ENCODE assay signal across 29 cellular contexts in the genomic region with DNA sequence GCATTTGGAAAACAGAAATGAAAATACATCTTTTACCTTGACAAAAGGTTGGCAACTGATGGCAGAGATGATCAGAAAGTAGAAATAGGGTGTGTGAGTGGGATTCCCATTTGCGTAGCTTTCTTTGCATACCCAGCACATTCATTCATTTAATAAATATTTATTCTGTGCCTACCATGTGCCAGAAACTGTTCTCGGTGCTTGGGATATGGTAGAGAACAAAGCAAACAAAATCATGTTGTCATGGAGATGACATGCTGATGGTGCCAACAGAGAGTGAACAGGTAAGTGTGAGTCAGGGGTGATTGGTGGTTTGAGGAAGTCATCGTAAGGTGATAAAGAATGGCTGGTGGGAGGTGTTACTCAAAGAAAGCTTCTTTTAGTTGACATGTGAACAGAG. TPM values are rescaled to one million over a fixed set of nuclear protein-coding genes. Genes with fewer than 3 reads are reported as not detected.
DNase-seq lines count a peak whose midpoint lies in the region; ATAC-seq, FAIRE-seq and TF ChIP-seq lines count a peak whose summit lies in the region.
"Had no signal": no experiment of that assay in that cellular context is flagged by ENCODE, and none has a peak within 500 bp of the region (broad histone marks: within the 10 kb centered on the region; RNA-seq: fewer than 3 reads in every experiment).

No MANE protein-coding gene starts in this region.

- H3K27me3 ChIP-seq in mammary epithelial cell (ENCODE audit: insufficient read depth, low read length) (no peaks in the 10 kb centered on the region), tibial artery (no peaks in the 10 kb centered on the region)
- H3K27me3 ChIP-seq: brain microvascular endothelial cell, neutrophil had no signal

- CTCF ChIA-PET in mammary epithelial cell (lab: Charles Lee; ENCODE audit: low non-redundant PET) = no interaction called here

- H4K20me1 ChIP-seq in mammary epithelial cell (ENCODE audit: insufficient read depth, low read length) = no peaks in the 10 kb centered on the region

- peak; percentile 99 for FAIRE-seq in islet of Langerhans (lab: Jason Lieb, UNC)
- FAIRE-seq: endothelial cell of umbilical vein had no signal

- no peaks in the 10 kb centered on the region for H3K4me1 ChIP-seq in mammary epithelial cell (ENCODE audit: insufficient read depth, low read length)
- peaks cover 0 to 23% (median 3%) of the 10 kb centered on the region in 4 donors for H3K4me1 ChIP-seq in tibial artery
- H3K4me1 ChIP-seq: Caco-2 had no signal

- TF ChIP-seq CTCF in mammary epithelial cell (conservative IDR thresholded peaks at IDR 0.05 in 1 of 2, IDR thresholded peaks at IDR 0.05 in 1 of 2; ENCODE audit: extremely low read depth in 1 of 2, insufficient read depth in 1 of 2, low read depth in 1 of 2, low read length in 2 of 2) = no peak
- TF ChIP-seq CTCF in tibial artery (IDR thresholded peaks at IDR 0.05) = no peak

- DNase-seq in DMS153 (lab: John Stamatoyannopoulos, UW) (peak; percentile 8), DMS153 treated with DMSO at 0.1 percent for 48 hours (lab: John Stamatoyannopoulos, UW; ENCODE audit: unreplicated experiment) (no peak), mammary epithelial cell (peak; percentile 9), tibial artery (no peak), mesenteric fat pad (ENCODE audit: low spot score) (no peak)
- DNase-seq: activated B cell treated with CpG ODN at 0.5 μM for 24 hours; activated CD4-positive, alpha-beta T cell treated with anti-CD3 and anti-CD28 coated beads, Interleukin-2, amount 10 ng/mL, durations not matched to agents 7 days and 5 days; amniotic stem cell; brain microvascular endothelial cell; C1 segment of cervical spinal cord; Caco-2; KG1; left ventricle myocardium superior; MM.1S; naive B cell; NCI-H2029; NCI-H2227 treated with DMSO at 0.1 percent for 48 hours; NCI-H82; RPMI8226; stimulated activated CD4-positive, alpha-beta T cell treated with anti-CD3 and anti-CD28 coated beads, Interleukin-4, amount 100 ng/mL, for 1 hour; T-cell; trophoblast cell had no signal

- H3K27ac ChIP-seq in mammary epithelial cell (ENCODE audit: insufficient read depth, low read depth, low read length) (no peak overlapping the region), tibial artery (peak overlapping the region; percentile 31 to 58)
- H3K27ac ChIP-seq: 22Rv1, brain microvascular endothelial cell, neutrophil had no signal

- no peak for ATAC-seq in GM21526 (IDR thresholded peaks at IDR 0.05; ENCODE audit: low FRiP score, unreplicated experiment)
- ATAC-seq in GM18873 (IDR thresholded peaks at IDR 0.05; ENCODE audit: low FRiP score, unreplicated experiment) = no peak
- ATAC-seq: left ventricle myocardium superior, T-cell had no signal

- H2AFZ ChIP-seq in mammary epithelial cell (ENCODE audit: low read depth, low read length) = no peak overlapping the region

- H3K4me2 ChIP-seq in mammary epithelial cell (ENCODE audit: insufficient read depth, low read depth, low read length) = no peak overlapping the region

- no peak overlapping the region for H3K9ac ChIP-seq in mammary epithelial cell (ENCODE audit: insufficient read depth, low read length)

- H3K36me3 ChIP-seq in mammary epithelial cell (ENCODE audit: insufficient read depth, low read length) = no peaks in the 10 kb centered on the region
- H3K36me3 ChIP-seq in tibial artery = no peaks in the 10 kb centered on the region
- H3K36me3 ChIP-seq: brain microvascular endothelial cell, neutrophil had no signal

- intact Hi-C loops in mammary epithelial cell (cut with micrococcal nuclease) (no loop called here), tibial artery (cut with DNase I; ENCODE audit: low total_unique reads) (no loop called here)

- 59% methylated on average over 3 of the region's 3 CpGs for WGBS in mammary epithelial cell (ENCODE audit: low coverage, missing lambda C conversion rate)

- dilution Hi-C loops in mammary epithelial cell (cut with HindIII; ENCODE audit: low sequenced_read_pairs) = no loop called here

- in situ Hi-C loops in mammary epithelial cell (cut with MboI; ENCODE audit: low sequenced_read_pairs in 2 of 2) = no loop called here

- H3K4me3 ChIP-seq in mammary epithelial cell (replicated peaks in 1 of 3; ENCODE audit: insufficient read depth in 1 of 3, low read depth in 2 of 3, low read length in 3 of 3) (no peak overlapping the region), tibial artery (no peak overlapping the region)

- BruUV-seq in mammary epithelial cell (replicated peaks; lab: Mats Ljungman, UMichigan) = no TSS peak

- no peaks in the 10 kb centered on the region for H3K79me2 ChIP-seq in mammary epithelial cell (ENCODE audit: insufficient read depth, low read length)

- peaks cover 5% of the 10 kb centered on the region for H3K9me3 ChIP-seq in mammary epithelial cell (replicated peaks; ENCODE audit: insufficient read depth, low read length)
- no peaks in the 10 kb centered on the region for H3K9me3 ChIP-seq in tibial artery
- H3K9me3 ChIP-seq: neutrophil had no signal

RNA-seq across cellular contexts. Expression of a gene that starts 45.4 kb away (rescaled TPM):
- total RNA-seq in mammary epithelial cell = under 1 TPM in 1 of 2 donors, not detected in 1; under 0.01 TPM
- not detected for polyA plus RNA-seq in mammary epithelial cell
- polyA minus RNA-seq in mammary epithelial cell = not detected
- total RNA-seq in mesenteric fat pad = 0.19 TPM
- total RNA-seq: activated B cell treated with CpG ODN at 0.5 μM for 24 hours; activated CD4-positive, alpha-beta T cell treated with anti-CD3 and anti-CD28 coated beads, Interleukin-2, amount 10 ng/mL, durations not matched to agents 7 days and 5 days; activated CD8-positive, alpha-beta memory T cell treated with anti-CD3 and anti-CD28 coated beads for 36 hours; endothelial cell of umbilical vein; T-cell had no signal
- polyA plus RNA-seq: endothelial cell of umbilical vein had no signal

Comparison
In these comparisons a context has a peak if more than half of its experiments do, and no peak if none do; other contexts are left out.
1. DNase-seq: peak in DMS153 (single experiment) and mammary epithelial cell (single experiment); none in DMS153 treated with DMSO at 0.1 percent for 48 hours (single experiment), tibial artery (0 of 2) and mesenteric fat pad (single experiment).